1 cellular context compared by ENCODE assay signal in the genomic region with DNA sequence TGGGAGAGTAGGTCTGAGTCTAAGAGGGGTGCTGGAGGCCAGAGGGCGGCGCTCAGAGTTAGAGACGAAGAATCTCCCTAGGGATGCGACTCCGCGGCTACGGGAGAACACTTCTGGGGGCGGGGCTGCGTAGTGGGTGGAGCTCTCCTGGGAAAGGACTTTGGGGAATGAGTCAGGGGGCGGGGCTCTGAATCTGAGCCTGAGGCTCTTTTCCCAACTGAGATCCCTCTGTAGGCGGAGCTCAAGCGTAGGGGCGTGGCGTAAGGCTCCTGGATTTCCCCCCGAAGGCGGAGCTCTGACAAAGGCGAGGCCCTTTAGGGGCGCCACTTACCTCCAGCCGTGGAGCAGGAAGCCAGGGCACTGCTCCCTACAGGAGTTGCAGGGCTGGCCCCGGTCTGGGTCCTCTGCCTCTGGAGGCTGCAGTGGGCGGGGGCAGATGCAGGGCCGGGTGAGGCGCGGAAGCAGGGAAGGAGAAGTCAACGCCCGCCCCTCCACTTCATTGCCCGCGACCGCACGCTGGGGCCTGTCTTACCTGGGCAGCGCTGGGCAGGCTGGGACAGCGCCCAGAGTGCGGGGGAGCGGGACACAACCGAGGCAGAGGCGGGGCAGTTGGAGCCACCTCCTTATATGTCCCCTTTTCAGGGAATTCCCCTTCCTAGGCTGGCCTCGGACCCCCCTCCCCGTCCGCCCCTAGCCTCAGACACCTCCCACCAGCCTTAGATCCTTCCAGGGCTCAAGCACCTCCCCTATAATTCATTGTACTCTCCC.
TF ChIP-seq lines count a peak whose summit lies in the region.

No MANE protein-coding gene starts in this region.

TF ChIP-seq in HepG2, 621 proteins besides CTCF, POLR2A, EP300 and RAD21:
- TF ChIP-seq THAP11 (CRISPR knock-in tag; IDR thresholded peaks at IDR 0.05) (no peak), HNRNPLL (IDR thresholded peaks at IDR 0.05; ENCODE audit: low read depth, low read length, poor library complexity, severe bottlenecking) (no peak), CAMTA2 (CRISPR knock-in tag; IDR thresholded peaks at IDR 0.05; ENCODE audit: borderline replicate concordance) (no peak), ZNF672 (CRISPR knock-in tag; IDR thresholded peaks at IDR 0.05) (no peak), ZNF121 (CRISPR knock-in tag; IDR thresholded peaks at IDR 0.05) (no peak), CENPT (CRISPR knock-in tag; IDR thresholded peaks at IDR 0.05; ENCODE audit: low read depth) (no peak), ZNF263 (CRISPR knock-in tag; IDR thresholded peaks at IDR 0.05) (no peak)
- TF ChIP-seq, protein P1, sequence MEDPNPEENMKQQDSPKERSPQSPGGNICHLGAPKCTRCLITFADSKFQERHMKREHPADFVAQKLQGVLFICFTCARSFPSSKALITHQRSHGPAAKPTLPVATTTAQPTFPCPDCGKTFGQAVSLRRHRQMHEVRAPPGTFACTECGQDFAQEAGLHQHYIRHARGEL (CRISPR knock-in tag; IDR thresholded peaks at IDR 0.05), result no peak
- TF ChIP-seq, protein P2, sequence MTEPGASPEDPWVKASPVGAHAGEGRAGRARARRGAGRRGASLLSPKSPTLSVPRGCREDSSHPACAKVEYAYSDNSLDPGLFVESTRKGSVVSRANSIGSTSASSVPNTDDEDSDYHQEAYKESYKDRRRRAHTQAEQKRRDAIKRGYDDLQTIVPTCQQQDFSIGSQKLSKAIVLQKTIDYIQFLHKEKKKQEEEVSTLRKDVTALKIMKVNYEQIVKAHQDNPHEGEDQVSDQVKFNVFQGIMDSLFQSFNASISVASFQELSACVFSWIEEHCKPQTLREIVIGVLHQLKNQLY (CRISPR knock-in tag; IDR thresholded peaks at IDR 0.05), result no peak
TF ChIP-seq in HepG2: peak in this region for 0.
